ENCODE assay signal across 12 cellular contexts in the genomic region with DNA sequence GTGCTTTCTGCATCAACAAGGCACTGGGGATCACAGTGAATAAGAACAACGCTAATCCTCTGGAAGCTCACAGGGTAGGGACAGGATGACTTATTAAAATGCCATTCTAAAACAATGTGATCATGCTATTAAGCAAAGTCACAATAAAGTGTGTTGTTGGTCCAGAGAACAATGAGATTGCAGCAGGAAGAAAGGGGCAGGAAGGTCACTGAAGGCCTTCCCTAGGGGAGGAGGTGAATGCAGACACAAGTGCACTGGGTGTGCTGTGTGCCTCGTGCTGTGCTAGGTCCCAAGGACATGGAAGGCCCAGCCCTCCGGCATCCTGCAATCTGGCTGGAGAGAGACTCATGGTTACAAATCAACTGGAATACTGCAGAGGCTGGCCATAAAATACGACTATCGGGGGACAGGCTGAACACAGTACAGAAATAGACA. TPM values are rescaled to one million over a fixed set of nuclear protein-coding genes. Genes with fewer than 3 reads are reported as not detected.
DNase-seq lines count a peak whose midpoint lies in the region; ATAC-seq, FAIRE-seq and TF ChIP-seq lines count a peak whose summit lies in the region.
"Had no signal": no experiment of that assay in that cellular context is flagged by ENCODE, and none has a peak within 500 bp of the region (broad histone marks: within the 10 kb centered on the region; RNA-seq: fewer than 3 reads in every experiment).

No MANE protein-coding gene starts in this region.

- H3K79me2 ChIP-seq in endothelial cell of umbilical vein (ENCODE audit: control insufficient read depth, insufficient read depth, low read length): no peaks in the 10 kb centered on the region
- peaks cover 15% of the 10 kb centered on the region for H3K79me2 ChIP-seq in mammary epithelial cell (ENCODE audit: insufficient read depth, low read length)

- H3K9ac ChIP-seq in endothelial cell of umbilical vein (replicated peaks; ENCODE audit: extremely low read depth, insufficient read depth, low read length) (peak overlapping the region; percentile 14), mammary epithelial cell (ENCODE audit: insufficient read depth, low read length) (no peak overlapping the region)
- H3K9ac ChIP-seq: BLaER1 treated with 17β-estradiol and CSF1 and Interleukin-3, amounts not matched to agents 10 nM and 100 nM had no signal

- dilution Hi-C loops in endothelial cell of umbilical vein (cut with MboI; ENCODE audit: extremely low pct_ligation_motif_present, low sequenced_read_pairs): no loop called here
- dilution Hi-C loops in mammary epithelial cell (cut with HindIII; ENCODE audit: low sequenced_read_pairs): no loop called here

- H3K27ac ChIP-seq in HL-60 (replicated peaks) (peak overlapping the region; percentile 56), endothelial cell of umbilical vein (ENCODE audit: insufficient read depth, low read depth, low read length) (peak overlapping the region; percentile 56), testis (peak overlapping the region in 1 of 2 donors; percentile 64), mammary epithelial cell (ENCODE audit: insufficient read depth, low read depth, low read length) (no peak overlapping the region)
- H3K27ac ChIP-seq: BLaER1 treated with 17β-estradiol and CSF1 and Interleukin-3, amounts not matched to agents 10 nM and 100 nM had no signal

- POLR2A ChIA-PET in endothelial cell of umbilical vein (lab: Charles Lee): no interaction called here

- no peaks in the 10 kb centered on the region for H3K27me3 ChIP-seq in HL-60 (ENCODE audit: insufficient read depth, poor library complexity, severe bottlenecking)
- no peaks in the 10 kb centered on the region for H3K27me3 ChIP-seq in endothelial cell of umbilical vein (ENCODE audit: control insufficient read depth in 2 of 2, insufficient read depth in 2 of 2, low read length in 2 of 2)
- H3K27me3 ChIP-seq in testis: no peaks in the 10 kb centered on the region
- no peaks in the 10 kb centered on the region for H3K27me3 ChIP-seq in mammary epithelial cell (ENCODE audit: insufficient read depth, low read length)
- H3K27me3 ChIP-seq: BLaER1 treated with 17β-estradiol and CSF1 and Interleukin-3, amounts not matched to agents 10 nM and 100 nM; pancreas had no signal

- H3K4me2 ChIP-seq in endothelial cell of umbilical vein (ENCODE audit: insufficient read depth, low read length): peak overlapping the region; percentile 53
- H3K4me2 ChIP-seq in mammary epithelial cell (ENCODE audit: insufficient read depth, low read depth, low read length): no peak overlapping the region

- TF ChIP-seq CTCF in HL-60 (IDR thresholded peaks at IDR 0.05; ENCODE audit: insufficient read depth, low read length) (no peak), endothelial cell of umbilical vein (IDR thresholded peaks at IDR 0.05; ENCODE audit: extremely low read depth in 1 of 2, insufficient read depth in 1 of 2, low read depth in 1 of 2, low read length in 2 of 2) (no peak), testis (IDR thresholded peaks at IDR 0.05) (no peak), mammary epithelial cell (conservative IDR thresholded peaks at IDR 0.05 in 1 of 2, IDR thresholded peaks at IDR 0.05 in 1 of 2; ENCODE audit: extremely low read depth in 1 of 2, insufficient read depth in 1 of 2, low read depth in 1 of 2, low read length in 2 of 2) (no peak)

- H3K36me3 ChIP-seq in endothelial cell of umbilical vein (ENCODE audit: control insufficient read depth in 2 of 2, extremely low read depth in 1 of 2, insufficient read depth in 2 of 2, low read length in 2 of 2) (no peaks in the 10 kb centered on the region), testis (ENCODE audit: low read depth, missing control alignments) (no peaks in the 10 kb centered on the region), mammary epithelial cell (ENCODE audit: insufficient read depth, low read length) (no peaks in the 10 kb centered on the region)
- H3K36me3 ChIP-seq: pancreas had no signal

- no peak for DNase-seq in HL-60 (ENCODE audit: low read depth in 1 of 2, low spot score in 1 of 2)
- peak; percentile 76 for DNase-seq in endothelial cell of umbilical vein (ENCODE audit: low read depth, low spot score)
- DNase-seq in medulla oblongata (ENCODE audit: extremely low spot score): peak; percentile 44
- DNase-seq in testis: peak; percentile 21
- no peak for DNase-seq in NCI-H1436 (lab: John Stamatoyannopoulos, UW)
- DNase-seq in mammary epithelial cell: no peak
- DNase-seq in NCI-H2029 treated with DMSO at 0.1 percent for 48 hours (lab: John Stamatoyannopoulos, UW): no peak
- DNase-seq: NCI-H526, SHP77 treated with DMSO at 0.1 percent for 48 hours had no signal

- intact Hi-C loops in endothelial cell of umbilical vein (cut with micrococcal nuclease): loop anchor here (2.0 kb wide), 2 partner anchors 26 to 56 kb away; a partner anchor contains a TSS
- intact Hi-C loops in testis (cut with DNase I; ENCODE audit: low total_unique reads): no loop called here
- intact Hi-C loops in mammary epithelial cell (cut with micrococcal nuclease): no loop called here

- WGBS in testis, 2 donors: 25 to 42% methylated on average over 5 of the region's 5 CpGs
- 66% methylated on average over 5 of the region's 5 CpGs for WGBS in mammary epithelial cell (ENCODE audit: low coverage, missing lambda C conversion rate)

- in situ Hi-C loops in mammary epithelial cell (cut with MboI; ENCODE audit: low sequenced_read_pairs in 2 of 2): loop anchor here in 1 of 2 donors (25.0 kb wide), 1 partner anchor 182 kb away; no protein-coding TSS in a partner anchor

- H4K20me1 ChIP-seq in endothelial cell of umbilical vein (replicated peaks; ENCODE audit: control insufficient read depth, extremely low read depth, insufficient read depth, low read length) (no peaks in the 10 kb centered on the region), mammary epithelial cell (ENCODE audit: insufficient read depth, low read length) (no peaks in the 10 kb centered on the region)

- CTCF ChIA-PET in endothelial cell of umbilical vein (lab: Charles Lee) (interaction anchor here (1.3 to 1.7 kb wide), 4 partner anchors 12 to 61 kb away, joined by 3 to 13 read pairs (median 4); no protein-coding TSS in a partner anchor), mammary epithelial cell (lab: Charles Lee; ENCODE audit: low non-redundant PET) (no interaction called here)

- FAIRE-seq in endothelial cell of umbilical vein (lab: Jason Lieb, UNC): peak; percentile 84
- FAIRE-seq: pancreas had no signal

- no peak for ATAC-seq in HG02938 (IDR thresholded peaks at IDR 0.05; ENCODE audit: unreplicated experiment)

- peak overlapping the region; percentile 4 for H2AFZ ChIP-seq in endothelial cell of umbilical vein (ENCODE audit: low read depth, low read length)
- no peak overlapping the region for H2AFZ ChIP-seq in mammary epithelial cell (ENCODE audit: low read depth, low read length)

- H3K9me1 ChIP-seq in endothelial cell of umbilical vein (replicated peaks; ENCODE audit: control insufficient read depth, extremely low read depth, insufficient read depth, low read length): no peaks in the 10 kb centered on the region

- H3K4me3 ChIP-seq in HL-60 (replicated peaks; ENCODE audit: insufficient read depth, low read length): no peak overlapping the region
- H3K4me3 ChIP-seq in endothelial cell of umbilical vein (replicated peaks in 1 of 3; ENCODE audit: insufficient read depth in 1 of 3, low read depth in 1 of 3, low read length in 3 of 3): no peak overlapping the region
- no peak overlapping the region for H3K4me3 ChIP-seq in testis
- no peak overlapping the region for H3K4me3 ChIP-seq in mammary epithelial cell (replicated peaks in 1 of 3; ENCODE audit: insufficient read depth in 1 of 3, low read depth in 2 of 3, low read length in 3 of 3)
- H3K4me3 ChIP-seq: BLaER1 treated with 17β-estradiol and CSF1 and Interleukin-3, amounts not matched to agents 10 nM and 100 nM; pancreas had no signal

- H3K9me3 ChIP-seq in endothelial cell of umbilical vein (replicated peaks; ENCODE audit: control insufficient read depth, insufficient read depth, low read length): no peaks in the 10 kb centered on the region
- H3K9me3 ChIP-seq in testis: no peaks in the 10 kb centered on the region
- no peaks in the 10 kb centered on the region for H3K9me3 ChIP-seq in mammary epithelial cell (replicated peaks; ENCODE audit: insufficient read depth, low read length)
- H3K9me3 ChIP-seq: BLaER1 treated with 17β-estradiol and CSF1 and Interleukin-3, amounts not matched to agents 10 nM and 100 nM; pancreas had no signal

- no TSS peak for BruUV-seq in endothelial cell of umbilical vein (replicated peaks; lab: Mats Ljungman, UMichigan)
- BruUV-seq in mammary epithelial cell (replicated peaks; lab: Mats Ljungman, UMichigan): no TSS peak

- no peak for TF ChIP-seq POLR2A in endothelial cell of umbilical vein (IDR thresholded peaks at IDR 0.05; ENCODE audit: low read depth, low read length)
- TF ChIP-seq POLR2A in testis (IDR thresholded peaks at IDR 0.05): no peak

- H3K4me1 ChIP-seq in endothelial cell of umbilical vein (ENCODE audit: control insufficient read depth, extremely low read depth, insufficient read depth, low read length): peaks cover 27% of the 10 kb centered on the region
- H3K4me1 ChIP-seq in testis: peaks cover 11% of the 10 kb centered on the region
- H3K4me1 ChIP-seq in mammary epithelial cell (ENCODE audit: insufficient read depth, low read length): peaks cover 36% of the 10 kb centered on the region

RNA-seq across cellular contexts. Expression of a gene that starts 55.7 kb away (rescaled TPM):
- total RNA-seq in endothelial cell of umbilical vein: 39.5 and 39.7 TPM in 2 replicates
- 41.4 and 44.0 TPM in 2 replicates for polyA plus RNA-seq in endothelial cell of umbilical vein
- 44.7 and 45.8 TPM in 2 replicates for polyA plus RNA-seq in endothelial cell of umbilical vein (2011; cell fraction: cytosol; rRNA removed)
- polyA plus RNA-seq in endothelial cell of umbilical vein (2011; cell fraction: nucleus; rRNA removed): 16.9 and 20.0 TPM in 2 replicates
- polyA plus RNA-seq in endothelial cell of umbilical vein (2012): 32.9 and 34.9 TPM in 2 replicates
- 21.3 and 24.0 TPM in 2 replicates for polyA minus RNA-seq in endothelial cell of umbilical vein
- polyA minus RNA-seq in endothelial cell of umbilical vein (2011; cell fraction: cytosol; rRNA and poly(A)+ RNA removed): 12.3 TPM
- polyA minus RNA-seq in endothelial cell of umbilical vein (2011; cell fraction: nucleus; rRNA and poly(A)+ RNA removed): 14.3 and 18.3 TPM in 2 replicates
- total RNA-seq in testis: 10 to 100 TPM; 18.5 to 23.0 TPM
- 41.8 TPM for polyA plus RNA-seq in testis (ENCODE audit: insufficient read depth, low read depth, low replicate concordance)
- total RNA-seq in mammary epithelial cell: 10 to 100 TPM; 13.7 to 42.3 TPM
- 35.1 TPM for polyA plus RNA-seq in mammary epithelial cell
- 23.7 TPM for polyA minus RNA-seq in mammary epithelial cell

RNA-seq across cellular contexts. Expression of a gene that starts 56.3 kb away (rescaled TPM):
- total RNA-seq in endothelial cell of umbilical vein (19.6 and 20.5 TPM in 2 replicates), testis (10 to 100 TPM; 15.4 to 26.8 TPM), mammary epithelial cell (10 to 100 TPM; 18.0 to 32.2 TPM)
- polyA plus RNA-seq in endothelial cell of umbilical vein (17.9 and 20.2 TPM in 2 replicates), testis (ENCODE audit: insufficient read depth, low read depth, low replicate concordance) (22.1 TPM), mammary epithelial cell (21.8 TPM)
- 19.3 and 20.3 TPM in 2 replicates for polyA plus RNA-seq in endothelial cell of umbilical vein (2011; cell fraction: cytosol; rRNA removed)
- polyA plus RNA-seq in endothelial cell of umbilical vein (2011; cell fraction: nucleus; rRNA removed): 16.0 and 17.0 TPM in 2 replicates
- 12.8 and 19.2 TPM in 2 replicates for polyA plus RNA-seq in endothelial cell of umbilical vein (2012)
- polyA minus RNA-seq in endothelial cell of umbilical vein (53.7 and 58.3 TPM in 2 replicates), mammary epithelial cell (75.5 TPM)
- 15.0 TPM for polyA minus RNA-seq in endothelial cell of umbilical vein (2011; cell fraction: cytosol; rRNA and poly(A)+ RNA removed)
- 54.7 and 59.2 TPM in 2 replicates for polyA minus RNA-seq in endothelial cell of umbilical vein (2011; cell fraction: nucleus; rRNA and poly(A)+ RNA removed)

Comparison
In these comparisons a context has a peak if more than half of its experiments do, and no peak if none do; other contexts are left out.
1. DNase-seq: peak in endothelial cell of umbilical vein (single experiment), medulla oblongata (single experiment) and testis (single experiment); none in HL-60 (0 of 2), NCI-H1436 (single experiment), mammary epithelial cell (single experiment) and NCI-H2029 treated with DMSO at 0.1 percent for 48 hours (single experiment).